Comparison of ENCODE assay signal across 1 cellular context in the genomic region with DNA sequence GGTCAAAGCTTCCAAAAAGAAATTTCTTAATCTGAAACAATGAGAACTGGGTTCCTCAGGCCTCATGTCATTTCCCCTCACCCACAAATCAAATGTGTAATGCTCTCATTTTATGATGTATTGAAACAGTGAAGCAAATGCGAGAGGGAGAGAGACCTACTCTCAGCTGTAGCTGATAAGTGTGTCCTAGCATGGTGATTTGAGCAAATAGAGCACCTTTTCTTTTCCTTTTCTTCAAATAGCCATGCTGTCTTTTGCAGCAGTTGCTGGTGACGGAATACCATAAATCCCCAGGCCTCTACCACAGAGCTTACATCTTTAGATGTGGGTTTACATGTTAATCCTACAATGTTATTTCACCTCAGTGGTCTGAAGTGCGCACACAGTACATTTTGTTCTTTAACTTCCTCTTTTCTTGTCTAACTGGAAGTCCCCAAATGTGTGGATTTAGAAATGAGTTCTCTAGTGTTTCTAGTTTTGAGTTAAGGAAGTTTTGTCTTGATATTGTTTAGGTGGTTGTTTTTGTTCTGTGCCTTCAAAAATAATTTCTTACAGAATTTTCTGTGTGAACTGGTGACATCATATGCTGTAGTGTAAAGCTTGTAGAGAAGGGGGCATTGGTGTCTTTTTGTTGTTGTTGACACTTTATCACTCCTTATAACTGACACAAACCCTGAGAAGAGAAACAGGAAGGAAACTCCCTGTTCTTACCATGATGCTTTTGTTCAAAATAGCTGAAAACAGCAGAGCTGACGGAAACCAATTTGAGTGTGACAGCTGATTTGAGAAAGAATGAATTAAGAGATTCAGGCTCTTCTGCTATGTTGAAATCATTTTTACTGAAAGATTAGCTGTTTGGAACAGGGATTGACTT.
TF ChIP-seq lines count a peak whose summit lies in the region.

No MANE protein-coding gene starts in this region.

TF ChIP-seq in K562, 482 proteins besides CTCF, POLR2A, EP300 and RAD21 (continued from another document and continues in another):
- TF ChIP-seq ZNF592 (IDR thresholded peaks at IDR 0.05) (peak; percentile 72), CHD2 (IDR thresholded peaks at IDR 0.05; ENCODE audit: low read depth, low read length) (no peak), ZNF253 (CRISPR knock-in tag; conservative IDR thresholded peaks at IDR 0.05) (no peak), ZNF280B (CRISPR knock-in tag; IDR thresholded peaks at IDR 0.05) (no peak), ZNF121 (CRISPR knock-in tag; conservative IDR thresholded peaks at IDR 0.05) (no peak), ZNF408 (CRISPR knock-in tag; IDR thresholded peaks at IDR 0.05; ENCODE audit: low read depth) (no peak), NEUROD1 (IDR thresholded peaks at IDR 0.05; ENCODE audit: borderline replicate concordance, low read depth, low read length, partially characterized antibody) (no peak), FOXA1 (IDR thresholded peaks at IDR 0.05; ENCODE audit: borderline replicate concordance) (no peak), ARID3B (CRISPR knock-in tag; IDR thresholded peaks at IDR 0.05; ENCODE audit: borderline replicate concordance) (no peak), ARID4B (CRISPR knock-in tag; IDR thresholded peaks at IDR 0.05) (no peak), UBTF (IDR thresholded peaks at IDR 0.05; ENCODE audit: borderline replicate concordance in 1 of 2, low read depth in 2 of 2, low read length in 2 of 2) (no peak), DACH1 (IDR thresholded peaks at IDR 0.05; ENCODE audit: partially characterized antibody) (no peak), SAFB2 (IDR thresholded peaks at IDR 0.05; ENCODE audit: borderline replicate concordance, low read depth, low read length, severe bottlenecking) (no peak), SIRT6 (IDR thresholded peaks at IDR 0.05; ENCODE audit: low read depth, low read length) (no peak), TEAD1 (CRISPR knock-in tag; IDR thresholded peaks at IDR 0.05) (0 out of 4 replicates have a peak, but pooled peaks of 1 of the 2 experiments have one; percentile 4), NR2C2 (CRISPR knock-in tag; IDR thresholded peaks at IDR 0.05) (no peak), NR2C2 (tag; IDR thresholded peaks at IDR 0.05) (no peak; the same call in none of the 2 replicates), KAT7 (CRISPR knock-in tag; IDR thresholded peaks at IDR 0.05; ENCODE audit: borderline replicate concordance) (no peak), ZNF830 (CRISPR knock-in tag; IDR thresholded peaks at IDR 0.05) (no peak), ETV1 (tag; conservative IDR thresholded peaks at IDR 0.05; ENCODE audit: low read depth) (0 out of 2 replicates have a peak, but pooled peaks have one; percentile 9), ZNF263 (CRISPR knock-in tag; IDR thresholded peaks at IDR 0.05; ENCODE audit: borderline replicate concordance) (no peak)
- TF ChIP-seq, protein P1, sequence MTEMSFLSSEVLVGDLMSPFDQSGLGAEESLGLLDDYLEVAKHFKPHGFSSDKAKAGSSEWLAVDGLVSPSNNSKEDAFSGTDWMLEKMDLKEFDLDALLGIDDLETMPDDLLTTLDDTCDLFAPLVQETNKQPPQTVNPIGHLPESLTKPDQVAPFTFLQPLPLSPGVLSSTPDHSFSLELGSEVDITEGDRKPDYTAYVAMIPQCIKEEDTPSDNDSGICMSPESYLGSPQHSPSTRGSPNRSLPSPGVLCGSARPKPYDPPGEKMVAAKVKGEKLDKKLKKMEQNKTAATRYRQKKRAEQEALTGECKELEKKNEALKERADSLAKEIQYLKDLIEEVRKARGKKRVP (CRISPR knock-in tag; IDR thresholded peaks at IDR 0.05) = no peak
- TF ChIP-seq, protein P2, sequence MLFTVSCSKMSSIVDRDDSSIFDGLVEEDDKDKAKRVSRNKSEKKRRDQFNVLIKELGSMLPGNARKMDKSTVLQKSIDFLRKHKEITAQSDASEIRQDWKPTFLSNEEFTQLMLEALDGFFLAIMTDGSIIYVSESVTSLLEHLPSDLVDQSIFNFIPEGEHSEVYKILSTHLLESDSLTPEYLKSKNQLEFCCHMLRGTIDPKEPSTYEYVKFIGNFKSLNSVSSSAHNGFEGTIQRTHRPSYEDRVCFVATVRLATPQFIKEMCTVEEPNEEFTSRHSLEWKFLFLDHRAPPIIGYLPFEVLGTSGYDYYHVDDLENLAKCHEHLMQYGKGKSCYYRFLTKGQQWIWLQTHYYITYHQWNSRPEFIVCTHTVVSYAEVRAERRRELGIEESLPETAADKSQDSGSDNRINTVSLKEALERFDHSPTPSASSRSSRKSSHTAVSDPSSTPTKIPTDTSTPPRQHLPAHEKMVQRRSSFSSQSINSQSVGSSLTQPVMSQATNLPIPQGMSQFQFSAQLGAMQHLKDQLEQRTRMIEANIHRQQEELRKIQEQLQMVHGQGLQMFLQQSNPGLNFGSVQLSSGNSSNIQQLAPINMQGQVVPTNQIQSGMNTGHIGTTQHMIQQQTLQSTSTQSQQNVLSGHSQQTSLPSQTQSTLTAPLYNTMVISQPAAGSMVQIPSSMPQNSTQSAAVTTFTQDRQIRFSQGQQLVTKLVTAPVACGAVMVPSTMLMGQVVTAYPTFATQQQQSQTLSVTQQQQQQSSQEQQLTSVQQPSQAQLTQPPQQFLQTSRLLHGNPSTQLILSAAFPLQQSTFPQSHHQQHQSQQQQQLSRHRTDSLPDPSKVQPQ (CRISPR knock-in tag; IDR thresholded peaks at IDR 0.05; ENCODE audit: borderline replicate concordance) = no peak
- TF ChIP-seq, protein P3, sequence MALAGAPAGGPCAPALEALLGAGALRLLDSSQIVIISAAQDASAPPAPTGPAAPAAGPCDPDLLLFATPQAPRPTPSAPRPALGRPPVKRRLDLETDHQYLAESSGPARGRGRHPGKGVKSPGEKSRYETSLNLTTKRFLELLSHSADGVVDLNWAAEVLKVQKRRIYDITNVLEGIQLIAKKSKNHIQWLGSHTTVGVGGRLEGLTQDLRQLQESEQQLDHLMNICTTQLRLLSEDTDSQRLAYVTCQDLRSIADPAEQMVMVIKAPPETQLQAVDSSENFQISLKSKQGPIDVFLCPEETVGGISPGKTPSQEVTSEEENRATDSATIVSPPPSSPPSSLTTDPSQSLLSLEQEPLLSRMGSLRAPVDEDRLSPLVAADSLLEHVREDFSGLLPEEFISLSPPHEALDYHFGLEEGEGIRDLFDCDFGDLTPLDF (CRISPR knock-in tag; IDR thresholded peaks at IDR 0.05) = no peak; the same call in 1 of the 2 replicates
- TF ChIP-seq, protein P4, sequence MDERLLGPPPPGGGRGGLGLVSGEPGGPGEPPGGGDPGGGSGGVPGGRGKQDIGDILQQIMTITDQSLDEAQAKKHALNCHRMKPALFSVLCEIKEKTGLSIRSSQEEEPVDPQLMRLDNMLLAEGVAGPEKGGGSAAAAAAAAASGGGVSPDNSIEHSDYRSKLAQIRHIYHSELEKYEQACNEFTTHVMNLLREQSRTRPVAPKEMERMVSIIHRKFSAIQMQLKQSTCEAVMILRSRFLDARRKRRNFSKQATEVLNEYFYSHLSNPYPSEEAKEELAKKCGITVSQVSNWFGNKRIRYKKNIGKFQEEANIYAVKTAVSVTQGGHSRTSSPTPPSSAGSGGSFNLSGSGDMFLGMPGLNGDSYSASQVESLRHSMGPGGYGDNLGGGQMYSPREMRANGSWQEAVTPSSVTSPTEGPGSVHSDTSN (CRISPR knock-in tag; IDR thresholded peaks at IDR 0.05; ENCODE audit: low read depth) = no peak
- TF ChIP-seq, protein P4 (tag; conservative IDR thresholded peaks at IDR 0.05; ENCODE audit: low read depth) = peak; percentile 5; the same call in 1 of the 2 replicates
